ENCODE assay signal across 15 cellular contexts in the genomic region with DNA sequence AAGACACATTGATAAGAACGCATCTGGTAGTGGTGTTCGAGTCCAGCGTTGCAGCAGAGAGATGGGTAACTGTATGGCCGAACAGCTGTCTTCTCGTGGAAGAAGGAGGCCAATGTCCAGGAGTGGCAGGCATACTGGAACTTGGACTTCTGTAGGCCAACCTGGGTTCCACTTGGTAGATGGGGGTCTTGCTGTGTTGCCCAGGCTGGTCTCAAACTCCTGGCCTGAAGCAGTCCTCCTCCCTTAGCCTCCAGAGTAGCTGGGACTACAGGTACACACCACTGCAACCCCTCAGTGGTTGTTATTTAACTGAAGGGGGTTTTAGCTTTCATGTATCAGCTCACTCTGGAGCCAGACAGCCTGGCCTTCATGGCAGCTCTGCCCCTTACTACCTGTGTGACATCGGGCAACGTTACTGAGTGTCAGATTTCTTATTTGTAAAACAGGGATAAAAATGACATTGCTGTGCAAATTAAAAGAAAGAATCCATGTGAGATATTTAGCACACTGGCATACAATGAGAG. TPM values are rescaled to one million over a fixed set of nuclear protein-coding genes. Genes with fewer than 3 reads are reported as not detected.
A peak's percentile ranks its signal among the peaks of the same experiment; 100 is the strongest.
DNase-seq lines count a peak whose midpoint lies in the region; ATAC-seq and TF ChIP-seq lines count a peak whose summit lies in the region.
"Had no signal": no experiment of that assay in that cellular context is flagged by ENCODE, and none has a peak within 500 bp of the region (broad histone marks: within the 10 kb centered on the region; RNA-seq: fewer than 3 reads in every experiment).

No MANE protein-coding gene starts in this region.

- no peak for TF ChIP-seq CTCF in WTC11 (IDR thresholded peaks at IDR 0.05)
- TF ChIP-seq CTCF in endodermal cell (conservative IDR thresholded peaks at IDR 0.05): no peak
- no peak for TF ChIP-seq CTCF in nephron (IDR thresholded peaks at IDR 0.05; ENCODE audit: unreplicated experiment in 3 of 3)
- TF ChIP-seq CTCF in GM10248 (IDR thresholded peaks at IDR 0.05; ENCODE audit: control extremely low read depth, extremely low read depth, low read depth, missing control alignments): no peak

- peaks cover 7% of the 10 kb centered on the region for H3K36me3 ChIP-seq in endodermal cell (ENCODE audit: control insufficient read depth, insufficient read depth, low read length)

- H3K36me3 Mint-ChIP-seq in WTC11: peaks cover 21% of the 10 kb centered on the region
- peaks cover 15% of the 10 kb centered on the region for H3K36me3 Mint-ChIP-seq in endodermal cell (ENCODE audit: low read depth)
- peaks cover 17% of the 10 kb centered on the region for H3K36me3 Mint-ChIP-seq in nephron (ENCODE audit: low read depth)

- peak overlapping the region; percentile 66; the same call in 1 of the 2 replicates for H3K27ac Mint-ChIP-seq in WTC11
- H3K27ac Mint-ChIP-seq in endodermal cell: peak overlapping the region; percentile 40
- peak overlapping the region in 2 of 3 experiments; percentile 30 to 79 for H3K27ac Mint-ChIP-seq in nephron

- H3K27me3 ChIP-seq in endodermal cell (ENCODE audit: control insufficient read depth, insufficient read depth, low read length, poor library complexity, severe bottlenecking): peaks cover 10% of the 10 kb centered on the region

- peaks cover 6% of the 10 kb centered on the region for H3K9me3 ChIP-seq in endodermal cell (ENCODE audit: control insufficient read depth, low read length)

- no peak overlapping the region for H3K27ac ChIP-seq in endodermal cell (ENCODE audit: low read depth, low read length)

- peaks cover 5% of the 10 kb centered on the region for H3K4me1 ChIP-seq in endodermal cell (ENCODE audit: control insufficient read depth, insufficient read depth, low read length)

- no peak for ATAC-seq in WTC11

- no peaks in the 10 kb centered on the region for H3K27me3 Mint-ChIP-seq in WTC11 (ENCODE audit: low read depth)
- H3K27me3 Mint-ChIP-seq in endodermal cell (ENCODE audit: insufficient read depth): peaks cover 16% of the 10 kb centered on the region
- H3K27me3 Mint-ChIP-seq in nephron (ENCODE audit: low read depth): peaks cover 16% of the 10 kb centered on the region

- CTCF ChIA-PET in WTC11 (lab: Charles Lee): interaction anchor here (0.9 to 1.3 kb wide), 2 partner anchors 48 to 309 kb away, joined by 4 to 5 read pairs; no protein-coding TSS in a partner anchor
- CTCF ChIA-PET in GM10248 (lab: Yijun Ruan, JAX): interaction anchor here (1.4 kb wide), 1 partner anchor 24 kb away, joined by 3 read pairs; no protein-coding TSS in a partner anchor

- H3K9ac ChIP-seq in endodermal cell (ENCODE audit: extremely low read depth, low read length, poor library complexity, severe bottlenecking): peak overlapping the region; percentile 52

- POLR2A ChIA-PET in WTC11 (lab: Charles Lee) (no interaction called here), GM10248 (lab: Yijun Ruan, JAX) (no interaction called here)

- DNase-seq in WTC11 (ENCODE audit: low spot score): no peak
- DNase-seq in endodermal cell: no peak
- DNase-seq in GM10248 (ENCODE audit: extremely low spot score): no peak
- DNase-seq in NOMO-1 treated with dmso at 0.1 percent for 144 hours (lab: John Stamatoyannopoulos, UW; ENCODE audit: unreplicated experiment): no peak
- no peak for DNase-seq in T-helper 2 cell
- DNase-seq: C1 segment of cervical spinal cord; Calu3; CD4-positive, alpha-beta memory T cell; COR-L47; DMS53; DMS79 treated with DMSO at 0.1 percent for 48 hours; GOT3; H7; HCEC 1CT had no signal

- H3K9me3 Mint-ChIP-seq in WTC11 (peaks cover 5% of the 10 kb centered on the region), endodermal cell (peaks cover 5% of the 10 kb centered on the region), nephron (peaks cover 4% of the 10 kb centered on the region)

- WGBS in endodermal cell (ENCODE audit: insufficient coverage in 1 of 2, insufficient read length in 1 of 2), 2 experiments: 92 to 100% methylated on average over 3 to 7 of the region's 7 CpGs

- H3K4me3 ChIP-seq in endodermal cell (ENCODE audit: low read length): no peak overlapping the region

- peaks cover 38% of the 10 kb centered on the region for H3K4me1 Mint-ChIP-seq in WTC11
- H3K4me1 Mint-ChIP-seq in endodermal cell: peaks cover 23% of the 10 kb centered on the region
- H3K4me1 Mint-ChIP-seq in nephron: peaks cover 14% of the 10 kb centered on the region

- no peak overlapping the region for H3K4me3 Mint-ChIP-seq in WTC11
- no peak overlapping the region for H3K4me3 Mint-ChIP-seq in endodermal cell
- H3K4me3 Mint-ChIP-seq in nephron: peak overlapping the region in 1 of 3 experiments; percentile 15

TF ChIP-seq in WTC11, 78 proteins besides CTCF, POLR2A, EP300 and RAD21:
- TF ChIP-seq CBFB (CRISPR knock-in tag; IDR thresholded peaks at IDR 0.05; ENCODE audit: low read depth) (no peak), ETV6 (CRISPR knock-in tag; IDR thresholded peaks at IDR 0.05) (no peak), NR3C1 (CRISPR knock-in tag; conservative IDR thresholded peaks at IDR 0.05; ENCODE audit: low read depth) (no peak), ZNF121 (CRISPR knock-in tag; IDR thresholded peaks at IDR 0.05) (peak; percentile 84), E2F1 (CRISPR knock-in tag; IDR thresholded peaks at IDR 0.05) (no peak)
TF ChIP-seq in WTC11: peak in this region for 1.

RNA-seq across cellular contexts. Expression of gene UQCRFS1, which starts 2.4 kb away (rescaled TPM):
- total RNA-seq in WTC11 (2021) (55.1 to 58.2 TPM (median 55.5 TPM) in 3 replicates), endodermal cell (10 to 100 TPM; 32.4 to 32.7 TPM)
- polyA plus RNA-seq in endodermal cell (2013, experiment 1 of 2): 45.4 TPM
- 44.3 TPM for polyA plus RNA-seq in endodermal cell (2013, experiment 2 of 2)
